ENCODE assay signal across 11 cellular contexts in genomic region chr12:5655120-5655519, GRCh38.
"Had no signal": no experiment of that assay in that cellular context is flagged by ENCODE, and none has a peak within 500 bp of the region (broad histone marks: within the 10 kb centered on the region; RNA-seq: fewer than 3 reads in every experiment).

No MANE protein-coding gene starts in this region.

- H3K4me1 ChIP-seq: HAP-1 had no signal

- H3K4me3 ChIP-seq: GM23248, GM23338, HAP-1 had no signal

- H3K27ac ChIP-seq: GM23248 had no signal

- ATAC-seq: GM23338, HCT116 had no signal

- DNase-seq: GM23248, GOT3, H7, H9, HCEC 1CT, HFFc6 had no signal

- FAIRE-seq: H1, H54 had no signal

- H3K36me3 ChIP-seq: HAP-1 had no signal

- H3K9me3 ChIP-seq: HAP-1 had no signal
